23 cellular contexts compared by ENCODE assay signal in genomic region chr10:17053513-17053912, GRCh38.
DNase-seq lines count a peak whose midpoint lies in the region; ATAC-seq and TF ChIP-seq lines count a peak whose summit lies in the region.
"Had no signal": no experiment of that assay in that cellular context is flagged by ENCODE, and none has a peak within 500 bp of the region (broad histone marks: within the 10 kb centered on the region; RNA-seq: fewer than 3 reads in every experiment).

No MANE protein-coding gene starts in this region.

- H3K23ac ChIP-seq in mesenchymal stem cell (ENCODE audit: low read length in 2 of 2) = no peak overlapping the region

- H3K9me3 Mint-ChIP-seq in central memory CD8-positive, alpha-beta T cell = peaks cover 7% of the 10 kb centered on the region

- intact Hi-C loops in tibial artery (cut with DNase I; ENCODE audit: low total_unique reads) = no loop called here

- H2BK5ac ChIP-seq in mesenchymal stem cell (ENCODE audit: low read depth, low read length, poor library complexity, severe bottlenecking) = peak overlapping the region; percentile 31

- no peak overlapping the region for H2AK5ac ChIP-seq in mesenchymal stem cell (ENCODE audit: low read length, severe bottlenecking)

- no peaks in the 10 kb centered on the region for H3K79me1 ChIP-seq in mesenchymal stem cell (replicated peaks; ENCODE audit: low read length, poor library complexity, severe bottlenecking)

- H3K18ac ChIP-seq in mesenchymal stem cell (ENCODE audit: low read depth in 1 of 2, low read length in 2 of 2) = no peak overlapping the region

- no peaks in the 10 kb centered on the region for H3F3A ChIP-seq in MM.1S (ENCODE audit: insufficient read depth, low read length)

- H3K79me2 ChIP-seq in MM.1S (ENCODE audit: low read length) = no peaks in the 10 kb centered on the region

- H4K91ac ChIP-seq in mesenchymal stem cell (ENCODE audit: low read length) = no peak overlapping the region

- H2AFZ ChIP-seq in MM.1S (ENCODE audit: low read length) = no peak overlapping the region
- no peak overlapping the region for H2AFZ ChIP-seq in mesenchymal stem cell (ENCODE audit: low read depth, low read length)

- H3K27ac Mint-ChIP-seq in central memory CD8-positive, alpha-beta T cell (ENCODE audit: low read depth) = peak overlapping the region; percentile 45
- H3K27ac Mint-ChIP-seq: CD14-positive monocyte; CD4-positive, alpha-beta T cell; HFFc6 had no signal

- no peaks in the 10 kb centered on the region for H3K4me1 ChIP-seq in MM.1S (ENCODE audit: low read length)
- peaks cover 2% of the 10 kb centered on the region for H3K4me1 ChIP-seq in mesenchymal stem cell (ENCODE audit: control insufficient read depth, insufficient read depth, low read depth, low read length)
- no peaks in the 10 kb centered on the region for H3K4me1 ChIP-seq in tibial artery
- H3K4me1 ChIP-seq: A549; BE2C; BLaER1 treated with 17β-estradiol and CSF1 and Interleukin-3, amounts not matched to agents 10 nM and 100 nM had no signal

- H3K4me1 Mint-ChIP-seq in central memory CD8-positive, alpha-beta T cell = peaks cover 9% of the 10 kb centered on the region

- DNase-seq in MM.1S = peak; percentile 11
- DNase-seq in central memory CD8-positive, alpha-beta T cell (ENCODE audit: low spot score in 2 of 2) = no peak
- no peak for DNase-seq in mesenchymal stem cell
- no peak for DNase-seq in tibial artery
- no peak for DNase-seq in NCI-H2171 (lab: John Stamatoyannopoulos, UW)
- DNase-seq: 8988T; ACHN; AML-193; BE2C; CD4-positive, alpha-beta T cell; CD8-positive, alpha-beta memory T cell; DMS 273 treated with DMSO at 0.1 percent for 48 hours; DMS79; EL; GDM1; GOT3; HFFc6 had no signal

- H3K4ac ChIP-seq in mesenchymal stem cell (ENCODE audit: low read depth in 1 of 2, low read length in 2 of 2) = no peak overlapping the region

- WGBS in mesenchymal stem cell = 100% methylated on average over 2 of the region's 3 CpGs

- no peak for ATAC-seq in central memory CD8-positive, alpha-beta T cell (replicated peaks; ENCODE audit: extremely low read depth, poor library complexity, severe bottlenecking)
- ATAC-seq in GM19324 (IDR thresholded peaks at IDR 0.05; ENCODE audit: low FRiP score, unreplicated experiment) = no peak
- ATAC-seq: A549, GM12878 had no signal

- H3K4me2 ChIP-seq in MM.1S (ENCODE audit: low read depth, low read length) (no peak overlapping the region), mesenchymal stem cell (ENCODE audit: low read length, poor library complexity, severe bottlenecking) (no peak overlapping the region)
- H3K4me2 ChIP-seq: A549; BLaER1 treated with 17β-estradiol and CSF1 and Interleukin-3, amounts not matched to agents 10 nM and 100 nM had no signal

- no peak overlapping the region for H3K14ac ChIP-seq in mesenchymal stem cell (ENCODE audit: low read length in 2 of 2)

- no peak overlapping the region for H2BK12ac ChIP-seq in mesenchymal stem cell (ENCODE audit: low read length in 2 of 2)

- H3K27me3 ChIP-seq in MM.1S (replicated peaks; ENCODE audit: insufficient read depth, low read length) = no peaks in the 10 kb centered on the region
- H3K27me3 ChIP-seq in mesenchymal stem cell (ENCODE audit: control insufficient read depth in 1 of 2, insufficient read depth in 1 of 2, low read length in 2 of 2) = no peaks in the 10 kb centered on the region
- H3K27me3 ChIP-seq in tibial artery = no peaks in the 10 kb centered on the region
- H3K27me3 ChIP-seq: BE2C; BLaER1 treated with 17β-estradiol and CSF1 and Interleukin-3, amounts not matched to agents 10 nM and 100 nM had no signal

- H2BK120ac ChIP-seq in mesenchymal stem cell (ENCODE audit: low read depth, low read length) = no peak overlapping the region

- H3K4me3 ChIP-seq in MM.1S (ENCODE audit: low read length) = no peak overlapping the region
- no peak overlapping the region for H3K4me3 ChIP-seq in mesenchymal stem cell (ENCODE audit: insufficient read depth in 1 of 2, low read depth in 1 of 2, low read length in 2 of 2)
- no peak overlapping the region for H3K4me3 ChIP-seq in tibial artery
- H3K4me3 ChIP-seq: A549; BLaER1 treated with 17β-estradiol and CSF1 and Interleukin-3, amounts not matched to agents 10 nM and 100 nM; GM12878; HAP-1 had no signal

- H3K27ac ChIP-seq in MM.1S (ENCODE audit: low read length) (no peak overlapping the region), mesenchymal stem cell (ENCODE audit: low read length, poor library complexity, severe bottlenecking) (no peak overlapping the region), tibial artery (no peak overlapping the region)
- H3K27ac ChIP-seq: A549; BLaER1 treated with 17β-estradiol and CSF1 and Interleukin-3, amounts not matched to agents 10 nM and 100 nM had no signal

- H3K36me3 Mint-ChIP-seq in central memory CD8-positive, alpha-beta T cell (ENCODE audit: insufficient read depth) = no peaks in the 10 kb centered on the region

- H3K27me3 Mint-ChIP-seq in central memory CD8-positive, alpha-beta T cell = no peaks in the 10 kb centered on the region
- H3K27me3 Mint-ChIP-seq: CD4-positive, alpha-beta T cell had no signal

- H3K36me3 ChIP-seq in MM.1S (replicated peaks; ENCODE audit: insufficient read depth, low read length) (no peaks in the 10 kb centered on the region), mesenchymal stem cell (ENCODE audit: control insufficient read depth in 1 of 2, insufficient read depth in 2 of 2, low read depth in 1 of 2, low read length in 2 of 2) (no peaks in the 10 kb centered on the region), tibial artery (no peaks in the 10 kb centered on the region)
- H3K36me3 ChIP-seq: BE2C; BLaER1 treated with 17β-estradiol and CSF1 and Interleukin-3, amounts not matched to agents 10 nM and 100 nM; HAP-1 had no signal

- no peak overlapping the region for H2BK15ac ChIP-seq in mesenchymal stem cell (ENCODE audit: low read depth, poor library complexity, severe bottlenecking)

- H3K9me3 ChIP-seq in MM.1S (replicated peaks; ENCODE audit: insufficient read depth, low read length) (no peaks in the 10 kb centered on the region), mesenchymal stem cell (ENCODE audit: control insufficient read depth, low read length) (peaks cover 20% of the 10 kb centered on the region), tibial artery (no peaks in the 10 kb centered on the region)
- H3K9me3 ChIP-seq: BE2C, HAP-1 had no signal

- H3K9me2 ChIP-seq in MM.1S (replicated peaks; ENCODE audit: insufficient read depth, low read length) = no peaks in the 10 kb centered on the region

- no peak overlapping the region for H3K4me3 Mint-ChIP-seq in central memory CD8-positive, alpha-beta T cell
- H3K4me3 Mint-ChIP-seq: CD14-positive monocyte; CD4-positive, alpha-beta T cell; HFFc6 had no signal

- no peaks in the 10 kb centered on the region for H4K20me1 ChIP-seq in MM.1S (ENCODE audit: insufficient read depth, low read length)
- H4K20me1 ChIP-seq: BLaER1 treated with 17β-estradiol and CSF1 and Interleukin-3, amounts not matched to agents 10 nM and 100 nM had no signal

- H4K8ac ChIP-seq in mesenchymal stem cell (ENCODE audit: low read length) = no peak overlapping the region

- TF ChIP-seq CTCF in MM.1S (IDR thresholded peaks at IDR 0.05; ENCODE audit: low read length) = no peak
- TF ChIP-seq CTCF in tibial artery (IDR thresholded peaks at IDR 0.05) = no peak

- H3K9ac ChIP-seq in MM.1S (ENCODE audit: low read length) (no peak overlapping the region), mesenchymal stem cell (ENCODE audit: low read length) (no peak overlapping the region)
- H3K9ac ChIP-seq: BLaER1 treated with 17β-estradiol and CSF1 and Interleukin-3, amounts not matched to agents 10 nM and 100 nM had no signal
